9 cellular contexts compared by ENCODE assay signal in genomic region chr4:112361181-112361791, GRCh38.
DNase-seq lines count a peak whose midpoint lies in the region; ATAC-seq, FAIRE-seq and TF ChIP-seq lines count a peak whose summit lies in the region.
"Had no signal": no experiment of that assay in that cellular context is flagged by ENCODE, and none has a peak within 500 bp of the region (broad histone marks: within the 10 kb centered on the region; RNA-seq: fewer than 3 reads in every experiment).

No MANE protein-coding gene starts in this region.

- H3K27ac ChIP-seq in pancreas: no peak overlapping the region

- in situ Hi-C loops in astrocyte of the cerebellum (cut with HindIII; ENCODE audit: low sequenced_read_pairs): no loop called here

- TF ChIP-seq CTCF in astrocyte of the cerebellum (IDR thresholded peaks at IDR 0.05; ENCODE audit: low read depth, low read length, missing control alignments) (no peak), pancreas (IDR thresholded peaks at IDR 0.05) (no peak)

- no peaks in the 10 kb centered on the region for H3K27me3 ChIP-seq in pancreas

- no peaks in the 10 kb centered on the region for H3K4me1 ChIP-seq in pancreas

- FAIRE-seq in pancreas (lab: Jason Lieb, UNC): no peak

- 83 to 85% methylated on average over 6 of the region's 6 CpGs for WGBS in pancreas, 2 donors

- H3K9me3 ChIP-seq in pancreas: no peaks in the 10 kb centered on the region

- DNase-seq in left ventricle myocardium superior (peak; percentile 23), cardiac septum (ENCODE audit: low spot score) (no peak), astrocyte of the cerebellum (ENCODE audit: low read depth) (peak; percentile 1), pancreas (no peak), T-helper 9 cell (no peak)
- peak; percentile 21 for DNase-seq in stimulated activated naive CD8-positive, alpha-beta T cell treated with anti-CD3 and anti-CD28 coated beads, Interleukin-15, Interleukin-2, amounts not matched to agents 100 U/mL and 50 U/mL, for 24 hours
- DNase-seq: NCI-H526 treated with DMSO at 0.1 percent for 48 hours had no signal

- ATAC-seq in left ventricle myocardium superior (no peak), HG03442 (IDR thresholded peaks at IDR 0.05; ENCODE audit: unreplicated experiment) (peak; percentile 75), pancreas (no peak)
- ATAC-seq in stimulated activated naive CD8-positive, alpha-beta T cell treated with anti-CD3 and anti-CD28 coated beads, Interleukin-15, Interleukin-2, amounts not matched to agents 100 U/mL and 50 U/mL, for 24 hours: peak; percentile 65
- no peak for ATAC-seq in activated CD4-positive, CD25-positive, alpha-beta regulatory T cell treated with anti-CD3 and anti-CD28 coated beads, Interleukin-2, amount 50 U/mL, for 24 hours

- intact Hi-C loops in left ventricle myocardium superior (cut with micrococcal nuclease) (no loop called here), cardiac septum (cut with DNase I) (no loop called here), pancreas (cut with DNase I) (no loop called here)

- no peak overlapping the region for H3K4me3 ChIP-seq in astrocyte of the cerebellum (ENCODE audit: low read depth, low read length)
- no peak overlapping the region for H3K4me3 ChIP-seq in pancreas

- no peaks in the 10 kb centered on the region for H3K36me3 ChIP-seq in pancreas

Comparison
In these comparisons a context has a peak if more than half of its experiments do, and no peak if none do; other contexts are left out.
1. DNase-seq: peak in left ventricle myocardium superior (single experiment), astrocyte of the cerebellum (single experiment) and stimulated activated naive CD8-positive, alpha-beta T cell treated with anti-CD3 and anti-CD28 coated beads, Interleukin-15, Interleukin-2, amounts not matched to agents 100 U/mL and 50 U/mL, for 24 hours (single experiment); none in cardiac septum (single experiment), pancreas (0 of 6) and T-helper 9 cell (single experiment).
2. ATAC-seq: peak in HG03442 (single experiment) and stimulated activated naive CD8-positive, alpha-beta T cell treated with anti-CD3 and anti-CD28 coated beads, Interleukin-15, Interleukin-2, amounts not matched to agents 100 U/mL and 50 U/mL, for 24 hours (single experiment); none in left ventricle myocardium superior (single experiment), pancreas (0 of 4) and activated CD4-positive, CD25-positive, alpha-beta regulatory T cell treated with anti-CD3 and anti-CD28 coated beads, Interleukin-2, amount 50 U/mL, for 24 hours (0 of 2).